14 cellular contexts compared by ENCODE assay signal in the genomic region with DNA sequence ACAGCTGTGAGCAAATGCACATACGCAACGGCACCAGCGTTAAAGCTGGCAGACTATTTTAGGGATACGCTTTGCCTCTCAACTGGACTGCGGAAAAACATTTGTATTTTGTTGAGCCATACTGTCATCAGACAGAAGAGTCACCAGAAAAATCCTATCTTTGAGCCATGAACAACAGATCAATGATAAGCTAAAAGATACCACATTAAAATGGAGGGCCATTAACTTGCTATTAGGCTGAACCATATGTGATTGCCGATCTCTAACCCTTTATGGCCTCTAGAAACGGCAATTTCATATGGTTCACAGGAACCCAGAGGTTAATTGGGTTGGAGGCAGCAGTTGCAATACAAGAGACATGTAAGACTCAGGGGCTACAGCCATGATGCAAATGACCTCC.
DNase-seq lines count a peak whose midpoint lies in the region; ATAC-seq and TF ChIP-seq lines count a peak whose summit lies in the region.
"Had no signal": no experiment of that assay in that cellular context is flagged by ENCODE, and none has a peak within 500 bp of the region (broad histone marks: within the 10 kb centered on the region; RNA-seq: fewer than 3 reads in every experiment).

No MANE protein-coding gene starts in this region.

- H3K27ac ChIP-seq in Panc1 (ENCODE audit: low read length) (peak overlapping the region; percentile 91), iPS-20b (ENCODE audit: low read length) (no peak overlapping the region), stomach (peak overlapping the region in 4 of 5 donors; percentile 51 to 81 (median 67))
- H3K27ac ChIP-seq: BLaER1 treated with 17β-estradiol and CSF1 and Interleukin-3, amounts not matched to agents 10 nM and 100 nM had no signal

- 87 to 94% (median 90%) methylated on average over 7 of the region's 7 CpGs for WGBS in stomach, 5 donors

- H3K36me3 ChIP-seq in Panc1 (ENCODE audit: control insufficient read depth, insufficient read depth, low read length) (no peaks in the 10 kb centered on the region), iPS-20b (ENCODE audit: insufficient read depth, low read depth, low read length) (no peaks in the 10 kb centered on the region), stomach (no peaks in the 10 kb centered on the region)
- H3K36me3 ChIP-seq: BLaER1 treated with 17β-estradiol and CSF1 and Interleukin-3, amounts not matched to agents 10 nM and 100 nM had no signal

- H3K9me3 ChIP-seq in Panc1 (ENCODE audit: control insufficient read depth, insufficient read depth, low read depth, low read length) (no peaks in the 10 kb centered on the region), iPS-20b (ENCODE audit: insufficient read depth, low read depth, low read length) (no peaks in the 10 kb centered on the region), stomach (no peaks in the 10 kb centered on the region)

- CTCF ChIA-PET in Panc1 (lab: Charles Lee), result interaction anchor here (0.6 to 0.7 kb wide), 2 partner anchors 18 to 53 kb away, joined by 4 to 5 read pairs; no protein-coding TSS in a partner anchor

- ATAC-seq in Panc1, result no peak
- no peak for ATAC-seq in HG03159 (IDR thresholded peaks at IDR 0.05; ENCODE audit: unreplicated experiment)
- ATAC-seq: activated CD4-positive, alpha-beta T cell treated with anti-CD3 and anti-CD28 coated beads for 36 hours; activated T-cell treated with anti-CD3 and anti-CD28 coated beads, Interleukin-2, amount 50 U/mL, for 72 hours had no signal

- intact Hi-C loops in Panc1 (cut with micrococcal nuclease; ENCODE audit: unreplicated experiment), result no loop called here
- intact Hi-C loops in stomach (cut with DNase I; ENCODE audit: low total_unique reads), result no loop called here

- peaks cover 83% of the 10 kb centered on the region for H3K4me1 ChIP-seq in Panc1 (ENCODE audit: control insufficient read depth, insufficient read depth, low read length)
- H3K4me1 ChIP-seq in iPS-20b (ENCODE audit: insufficient read depth, low read length), result peaks cover 36% of the 10 kb centered on the region
- H3K4me1 ChIP-seq in stomach, result peaks cover 20 to 56% (median 44%) of the 10 kb centered on the region in 4 donors

- TF ChIP-seq POLR2A in stomach (IDR thresholded peaks at IDR 0.05), result no peak

- no peak overlapping the region; a peak in 1 of 4 replicates for H3K4me3 ChIP-seq in Panc1 (ENCODE audit: low read depth in 2 of 2, low read length in 2 of 2)
- H3K4me3 ChIP-seq in iPS-20b (ENCODE audit: low read length), result peak overlapping the region; percentile 18; the same call in 1 of the 2 replicates
- no peak overlapping the region for H3K4me3 ChIP-seq in stomach
- H3K4me3 ChIP-seq: BLaER1 treated with 17β-estradiol and CSF1 and Interleukin-3, amounts not matched to agents 10 nM and 100 nM had no signal

- no peak for TF ChIP-seq CTCF in Panc1 (IDR thresholded peaks at IDR 0.05)
- TF ChIP-seq CTCF in stomach (IDR thresholded peaks at IDR 0.05), result no peak

- in situ Hi-C loops in Panc1 (cut with HindIII; ENCODE audit: low pct_unique_long_range_greater_than_20kb, low sequenced_read_pairs), result no loop called here

- H3K27me3 ChIP-seq in Panc1 (ENCODE audit: control insufficient read depth, insufficient read depth, low read length) (no peaks in the 10 kb centered on the region), iPS-20b (ENCODE audit: insufficient read depth, low read length) (no peaks in the 10 kb centered on the region), stomach (no peaks in the 10 kb centered on the region)
- H3K27me3 ChIP-seq: BLaER1 treated with 17β-estradiol and CSF1 and Interleukin-3, amounts not matched to agents 10 nM and 100 nM had no signal

- POLR2A ChIA-PET in Panc1 (lab: Charles Lee), result interaction anchor here (0.7 kb wide), 1 partner anchor 35 kb away, joined by 5 read pairs; no protein-coding TSS in a partner anchor

- H3K9ac ChIP-seq in iPS-20b (ENCODE audit: low read depth, low read length), result no peak overlapping the region
- H3K9ac ChIP-seq: BLaER1 treated with 17β-estradiol and CSF1 and Interleukin-3, amounts not matched to agents 10 nM and 100 nM had no signal

- DNase-seq in NCI-H2171 treated with DMSO at 0.1 percent for 48 hours (lab: John Stamatoyannopoulos, UW) (peak; percentile 26), NCI-H2171 (lab: John Stamatoyannopoulos, UW) (no peak), Panc1 (ENCODE audit: low read depth, low spot score) (no peak), stomach (no peak), Ammon's horn (ENCODE audit: low spot score) (no peak), T1000 (lab: John Stamatoyannopoulos, UW) (no peak)
- DNase-seq: activated CD4-positive, alpha-beta T cell treated with anti-CD3 and anti-CD28 coated beads for 36 hours; activated T-cell treated with anti-CD3 and anti-CD28 coated beads, Interleukin-2, amount 50 U/mL, for 72 hours; midbrain; NCI-H1436 treated with DMSO at 0.1 percent for 48 hours; stimulated activated CD4-positive, alpha-beta T cell treated with anti-CD3 and anti-CD28 coated beads, Interleukin-12 subunit alpha, Interleukin-12 subunit beta, amount 100 ng/mL, for 4 hours had no signal

- BruUV-seq in Panc1 (replicated peaks; lab: Mats Ljungman, UMichigan), result no TSS peak

- TF ChIP-seq EP300 in stomach (IDR thresholded peaks at IDR 0.05), result no peak
